23 cellular contexts compared by ENCODE assay signal in genomic region chr16:54000361-54000760, GRCh38.
DNase-seq lines count a peak whose midpoint lies in the region; TF ChIP-seq lines count a peak whose summit lies in the region.
"Had no signal": no experiment of that assay in that cellular context is flagged by ENCODE, and none has a peak within 500 bp of the region (broad histone marks: within the 10 kb centered on the region; RNA-seq: fewer than 3 reads in every experiment).

No MANE protein-coding gene starts in this region.

- CTCF ChIA-PET in A673 (lab: Charles Lee), result no interaction called here

- H3K27ac Mint-ChIP-seq in endothelial cell (ENCODE audit: unreplicated experiment), result no peak overlapping the region
- H3K27ac Mint-ChIP-seq: B cell; CD8-positive, alpha-beta T cell had no signal

- DNase-seq in A673 (ENCODE audit: low spot score), result peak; percentile 13
- peak; percentile 20 for DNase-seq in astrocyte of the spinal cord (ENCODE audit: low read depth, low spot score)
- DNase-seq in fibroblast of peridontal ligament (ENCODE audit: extremely low read depth), result peak; percentile 93
- DNase-seq in skeletal muscle cell (ENCODE audit: low read depth), result peak; percentile 23
- DNase-seq in AG08396 (ENCODE audit: low spot score), result no peak
- DNase-seq in DMS153 (lab: John Stamatoyannopoulos, UW), result no peak
- DNase-seq in endothelial cell (ENCODE audit: low spot score), result no peak
- DNase-seq in NOMO-1 (lab: John Stamatoyannopoulos, UW; ENCODE audit: unreplicated experiment in 2 of 2), result no peak
- DNase-seq: Caco-2; CD8-positive, alpha-beta T cell; DMS79; GF-D8; MV-4-11; NCI-H1105 treated with DMSO at 0.1 percent for 48 hours; NCI-H146; NCI-H1930; NCI-H2107; NCI-H446; NCI-H524 treated with DMSO at 0.1 percent for 48 hours; NCI-H774; PC-3 had no signal

- H3K4me3 ChIP-seq in A673 (ENCODE audit: low read depth, low read length, poor library complexity, severe bottlenecking) (no peak overlapping the region), astrocyte of the spinal cord (ENCODE audit: low read depth, low read length) (no peak overlapping the region), skeletal muscle cell (ENCODE audit: low read depth, low read length) (no peak overlapping the region)

- H3K4me3 Mint-ChIP-seq in endothelial cell (ENCODE audit: unreplicated experiment), result no peak overlapping the region
- H3K4me3 Mint-ChIP-seq: B cell; CD8-positive, alpha-beta T cell had no signal

- H3K9me3 Mint-ChIP-seq in endothelial cell (ENCODE audit: unreplicated experiment), result no peaks in the 10 kb centered on the region
- H3K9me3 Mint-ChIP-seq: CD8-positive, alpha-beta T cell had no signal

- no peaks in the 10 kb centered on the region for H3K36me3 Mint-ChIP-seq in endothelial cell (ENCODE audit: low read depth, unreplicated experiment)

- H3K27me3 ChIP-seq in A673 (replicated peaks; ENCODE audit: insufficient read depth, low read depth, low read length, poor library complexity), result no peaks in the 10 kb centered on the region

- no peaks in the 10 kb centered on the region for H3K4me1 ChIP-seq in A673 (ENCODE audit: insufficient read depth, low read length, poor library complexity, severe bottlenecking)
- H3K4me1 ChIP-seq: Caco-2 had no signal

- BruUV-seq in A673 (replicated peaks; lab: Mats Ljungman, UMichigan), result no TSS peak

- H3K27me3 Mint-ChIP-seq in endothelial cell (ENCODE audit: unreplicated experiment), result no peaks in the 10 kb centered on the region
- H3K27me3 Mint-ChIP-seq: B cell had no signal

- no peaks in the 10 kb centered on the region for H3K4me1 Mint-ChIP-seq in endothelial cell (ENCODE audit: unreplicated experiment)
- H3K4me1 Mint-ChIP-seq: B cell had no signal

- no peaks in the 10 kb centered on the region for H3K36me3 ChIP-seq in A673 (ENCODE audit: insufficient read depth, low read length, poor library complexity, severe bottlenecking)

- intact Hi-C loops in A673 (cut with micrococcal nuclease; ENCODE audit: unreplicated experiment), result no loop called here

- in situ Hi-C loops in astrocyte of the spinal cord (cut with HindIII; ENCODE audit: low sequenced_read_pairs), result no loop called here

- TF ChIP-seq CTCF in A673 (conservative IDR thresholded peaks at IDR 0.05; ENCODE audit: low read depth, low read length) (no peak), astrocyte of the spinal cord (IDR thresholded peaks at IDR 0.05; ENCODE audit: low read depth, low read length) (no peak), endothelial cell (IDR thresholded peaks at IDR 0.05; ENCODE audit: unreplicated experiment) (no peak)

- POLR2A ChIA-PET in A673 (lab: Charles Lee; ENCODE audit: low non-redundant PET), result no interaction called here

- H3K27ac ChIP-seq in A673 (ENCODE audit: low read depth, low read length, poor library complexity, severe bottlenecking), result no peak overlapping the region
- H3K27ac ChIP-seq: C4-2B had no signal

- no peaks in the 10 kb centered on the region for H3K9me3 ChIP-seq in A673 (ENCODE audit: low read depth, low read length, poor library complexity, severe bottlenecking)
- H3K9me3 ChIP-seq: Caco-2 had no signal

Comparison
In these comparisons a context has a peak if more than half of its experiments do, and no peak if none do; other contexts are left out.
1. DNase-seq: peak in A673 (single experiment), astrocyte of the spinal cord (single experiment), fibroblast of peridontal ligament (single experiment) and skeletal muscle cell (single experiment); none in AG08396 (single experiment), DMS153 (single experiment), endothelial cell (single experiment) and NOMO-1 (0 of 2).